12 cellular contexts compared by ENCODE assay signal in genomic region chr19:5635427-5635826, GRCh38.
"Had no signal": no experiment of that assay in that cellular context is flagged by ENCODE, and none has a peak within 500 bp of the region (broad histone marks: within the 10 kb centered on the region; RNA-seq: fewer than 3 reads in every experiment).

No MANE protein-coding gene starts in this region.

- H3K27me3 Mint-ChIP-seq: activated naive CD4-positive, alpha-beta T cell treated with anti-CD3 and anti-CD28 coated beads, Interleukin-2, amount 50 U/mL, for 24 hours; stimulated activated memory B cell treated with anti-CD40 and anti-IgM and Interleukin-4, amounts not matched to agents 10 μg/mL and 1 μg/mL and 100 μg/mL, for 72 hours had no signal

- H3K9me3 Mint-ChIP-seq: activated naive CD4-positive, alpha-beta T cell treated with anti-CD3 and anti-CD28 coated beads, Interleukin-2, amount 50 U/mL, for 24 hours; activated T-helper 2 cell treated with anti-CD3 and anti-CD28 coated beads, Interferon-gamma antibody, Interleukin-2, Interleukin-4, amounts not matched to agents 10 μg/mL and 5 μg/mL and 100 μg/mL, durations not matched to agents 14 hours and 24 hours and 36 hours; endodermal cell; stimulated activated memory B cell treated with anti-CD40 and anti-IgM and Interleukin-4, amounts not matched to agents 10 μg/mL and 1 μg/mL and 100 μg/mL, for 72 hours had no signal

- H3K27ac Mint-ChIP-seq: activated naive CD4-positive, alpha-beta T cell treated with anti-CD3 and anti-CD28 coated beads, Interleukin-2, amount 50 U/mL, for 24 hours; activated T-helper 2 cell treated with anti-CD3 and anti-CD28 coated beads, Interferon-gamma antibody, Interleukin-2, Interleukin-4, amounts not matched to agents 10 μg/mL and 5 μg/mL and 100 μg/mL, durations not matched to agents 14 hours and 24 hours and 36 hours; endodermal cell; stimulated activated memory B cell treated with anti-CD40 and anti-IgM and Interleukin-4, amounts not matched to agents 10 μg/mL and 1 μg/mL and 100 μg/mL, for 72 hours had no signal

- H3K4me1 Mint-ChIP-seq: endodermal cell had no signal

- ATAC-seq: right cardiac atrium; stimulated activated memory B cell treated with anti-CD40 and anti-IgM and Interleukin-4, amounts not matched to agents 10 μg/mL and 1 μg/mL and 100 μg/mL, for 72 hours had no signal

- DNase-seq: activated CD4-positive, alpha-beta T cell treated with anti-CD3 and anti-CD28 coated beads, Interleukin-2, amount 50 U/mL, for 4 hours; activated CD4-positive, CD25-positive, alpha-beta regulatory T cell treated with anti-CD3 and anti-CD28 coated beads, Interleukin-2, amount 50 U/mL, for 72 hours; endodermal cell; hippocampal formation; midbrain; nucleus accumbens; right cardiac atrium; small intestine; SW 1271 had no signal

- H3K4me3 Mint-ChIP-seq: activated naive CD4-positive, alpha-beta T cell treated with anti-CD3 and anti-CD28 coated beads, Interleukin-2, amount 50 U/mL, for 24 hours; endodermal cell; stimulated activated memory B cell treated with anti-CD40 and anti-IgM and Interleukin-4, amounts not matched to agents 10 μg/mL and 1 μg/mL and 100 μg/mL, for 72 hours had no signal
